In genomic region chr2:176399199-176399598, GRCh38 we compare ENCODE assay signal across 8 cellular contexts.
"Had no signal": no experiment of that assay in that cellular context is flagged by ENCODE, and none has a peak within 500 bp of the region (broad histone marks: within the 10 kb centered on the region; RNA-seq: fewer than 3 reads in every experiment).

No MANE protein-coding gene starts in this region.

- DNase-seq: H7 had no signal

- H3K27ac ChIP-seq: HL-60 had no signal

- H3K36me3 ChIP-seq: HAP-1 had no signal

- H3K36me3 Mint-ChIP-seq: IgD-negative memory B cell had no signal

- H3K4me2 ChIP-seq: GM23338 had no signal

- H3K9me3 ChIP-seq: HAP-1 had no signal

- H3K4me3 ChIP-seq: GM23338, HAP-1 had no signal

- H3K4me1 ChIP-seq: HAP-1 had no signal

- ATAC-seq: GM23338, HCT116, HepG2 had no signal

- H3K9me3 Mint-ChIP-seq: GM23338, HFFc6, IgD-negative memory B cell had no signal

- H3K4me3 Mint-ChIP-seq: GM23338, HFFc6, IgD-negative memory B cell had no signal

- H3K27ac Mint-ChIP-seq: GM23338, HFFc6, IgD-negative memory B cell had no signal
